19 cellular contexts compared by ENCODE assay signal in genomic region chr2:105519516-105519915, GRCh38.
"Had no signal": no experiment of that assay in that cellular context is flagged by ENCODE, and none has a peak within 500 bp of the region (broad histone marks: within the 10 kb centered on the region; RNA-seq: fewer than 3 reads in every experiment).

No MANE protein-coding gene starts in this region.

- H3K9me3 Mint-ChIP-seq: activated B cell treated with CpG ODN at 0.5 μM for 24 hours; activated CD4-positive, alpha-beta T cell treated with anti-CD3 and anti-CD28 coated beads, Interleukin-2, amount 10 ng/mL, durations not matched to agents 24 days and 14 days; activated naive CD4-positive, alpha-beta T cell treated with anti-CD3 and anti-CD28 coated beads, Interleukin-2, amount 50 U/mL, for 24 hours; memory B cell; natural killer cell; stimulated activated memory B cell treated with anti-CD40 and anti-IgM and Interleukin-4, amounts not matched to agents 10 μg/mL and 1 μg/mL and 100 μg/mL, for 72 hours had no signal

- H3K4me3 ChIP-seq: esophagus squamous epithelium, gastrocnemius medialis, thyroid gland had no signal

- H3K36me3 Mint-ChIP-seq: activated naive CD4-positive, alpha-beta T cell treated with anti-CD3 and anti-CD28 coated beads, Interleukin-2, amount 50 U/mL, for 24 hours; memory B cell; natural killer cell; stimulated activated memory B cell treated with anti-CD40 and anti-IgM and Interleukin-4, amounts not matched to agents 10 μg/mL and 1 μg/mL and 100 μg/mL, for 72 hours had no signal

- H3K27me3 Mint-ChIP-seq: activated CD4-positive, alpha-beta T cell treated with anti-CD3 and anti-CD28 coated beads, Interleukin-2, amount 10 ng/mL, durations not matched to agents 24 days and 14 days; activated naive CD4-positive, alpha-beta T cell treated with anti-CD3 and anti-CD28 coated beads, Interleukin-2, amount 50 U/mL, for 24 hours had no signal

- DNase-seq: activated B cell treated with CpG ODN at 0.5 μM for 24 hours; activated CD4-positive, alpha-beta T cell treated with anti-CD3 and anti-CD28 coated beads, Interleukin-2, amount 10 ng/mL, durations not matched to agents 24 days and 14 days; activated CD8-positive, alpha-beta memory T cell treated with anti-CD3 and anti-CD28 coated beads, Interleukin-2, amount 50 U/mL, for 4 hours; activated CD8-positive, alpha-beta T cell treated with anti-CD3 and anti-CD28 coated beads, Interleukin-2, amount 10 ng/mL, durations not matched to agents 7 days and 5 days; activated effector memory CD4-positive, alpha-beta T cell treated with anti-CD3 and anti-CD28 coated beads, Interleukin-2, amount 50 U/mL, for 16 hours; activated T-cell treated with anti-CD3 and anti-CD28 coated beads, Interleukin-2, amount 50 U/mL, for 48 hours; central memory CD4-positive, alpha-beta T cell; cortex of kidney; effector CD4-positive, alpha-beta T cell; esophagus squamous epithelium; gastrocnemius medialis; natural killer cell; retina; stimulated activated CD4-positive, alpha-beta T cell treated with anti-CD3 and anti-CD28 coated beads, Interleukin-2, amount 100 ng/mL, for 48 hours; thyroid gland had no signal

- H3K27me3 ChIP-seq: esophagus squamous epithelium, gastrocnemius medialis, neutrophil, thyroid gland had no signal

- ATAC-seq: activated CD8-positive, alpha-beta T cell treated with anti-CD3 and anti-CD28 coated beads, Interleukin-2, amount 10 ng/mL, durations not matched to agents 7 days and 5 days; gastrocnemius medialis; stimulated activated memory B cell treated with anti-CD40 and anti-IgM and Interleukin-4, amounts not matched to agents 10 μg/mL and 1 μg/mL and 100 μg/mL, for 72 hours had no signal

- H3K4me1 Mint-ChIP-seq: activated B cell treated with CpG ODN at 0.5 μM for 24 hours; activated CD4-positive, alpha-beta T cell treated with anti-CD3 and anti-CD28 coated beads, Interleukin-2, amount 10 ng/mL, durations not matched to agents 24 days and 14 days; activated naive CD4-positive, alpha-beta T cell treated with anti-CD3 and anti-CD28 coated beads, Interleukin-2, amount 50 U/mL, for 24 hours; memory B cell; natural killer cell; stimulated activated memory B cell treated with anti-CD40 and anti-IgM and Interleukin-4, amounts not matched to agents 10 μg/mL and 1 μg/mL and 100 μg/mL, for 72 hours had no signal

- H3K27ac ChIP-seq: gastrocnemius medialis, neutrophil had no signal

- H3K4me3 Mint-ChIP-seq: activated B cell treated with CpG ODN at 0.5 μM for 24 hours; activated CD4-positive, alpha-beta T cell treated with anti-CD3 and anti-CD28 coated beads, Interleukin-2, amount 10 ng/mL, durations not matched to agents 24 days and 14 days; activated CD8-positive, alpha-beta T cell treated with anti-CD3 and anti-CD28 coated beads, Interleukin-2, amount 10 ng/mL, durations not matched to agents 7 days and 5 days; activated naive CD4-positive, alpha-beta T cell treated with anti-CD3 and anti-CD28 coated beads, Interleukin-2, amount 50 U/mL, for 24 hours; memory B cell; natural killer cell; stimulated activated memory B cell treated with anti-CD40 and anti-IgM and Interleukin-4, amounts not matched to agents 10 μg/mL and 1 μg/mL and 100 μg/mL, for 72 hours had no signal

- H3K9me3 ChIP-seq: esophagus squamous epithelium, gastrocnemius medialis, neutrophil, thyroid gland had no signal

- H3K27ac Mint-ChIP-seq: activated B cell treated with CpG ODN at 0.5 μM for 24 hours; activated CD4-positive, alpha-beta T cell treated with anti-CD3 and anti-CD28 coated beads, Interleukin-2, amount 10 ng/mL, durations not matched to agents 24 days and 14 days; activated CD8-positive, alpha-beta T cell treated with anti-CD3 and anti-CD28 coated beads, Interleukin-2, amount 10 ng/mL, durations not matched to agents 7 days and 5 days; activated naive CD4-positive, alpha-beta T cell treated with anti-CD3 and anti-CD28 coated beads, Interleukin-2, amount 50 U/mL, for 24 hours; memory B cell; natural killer cell; stimulated activated memory B cell treated with anti-CD40 and anti-IgM and Interleukin-4, amounts not matched to agents 10 μg/mL and 1 μg/mL and 100 μg/mL, for 72 hours had no signal

- H3K36me3 ChIP-seq: esophagus squamous epithelium, gastrocnemius medialis, neutrophil, thyroid gland had no signal
